Comparison of ENCODE assay signal across 1 cellular context in the genomic region with DNA sequence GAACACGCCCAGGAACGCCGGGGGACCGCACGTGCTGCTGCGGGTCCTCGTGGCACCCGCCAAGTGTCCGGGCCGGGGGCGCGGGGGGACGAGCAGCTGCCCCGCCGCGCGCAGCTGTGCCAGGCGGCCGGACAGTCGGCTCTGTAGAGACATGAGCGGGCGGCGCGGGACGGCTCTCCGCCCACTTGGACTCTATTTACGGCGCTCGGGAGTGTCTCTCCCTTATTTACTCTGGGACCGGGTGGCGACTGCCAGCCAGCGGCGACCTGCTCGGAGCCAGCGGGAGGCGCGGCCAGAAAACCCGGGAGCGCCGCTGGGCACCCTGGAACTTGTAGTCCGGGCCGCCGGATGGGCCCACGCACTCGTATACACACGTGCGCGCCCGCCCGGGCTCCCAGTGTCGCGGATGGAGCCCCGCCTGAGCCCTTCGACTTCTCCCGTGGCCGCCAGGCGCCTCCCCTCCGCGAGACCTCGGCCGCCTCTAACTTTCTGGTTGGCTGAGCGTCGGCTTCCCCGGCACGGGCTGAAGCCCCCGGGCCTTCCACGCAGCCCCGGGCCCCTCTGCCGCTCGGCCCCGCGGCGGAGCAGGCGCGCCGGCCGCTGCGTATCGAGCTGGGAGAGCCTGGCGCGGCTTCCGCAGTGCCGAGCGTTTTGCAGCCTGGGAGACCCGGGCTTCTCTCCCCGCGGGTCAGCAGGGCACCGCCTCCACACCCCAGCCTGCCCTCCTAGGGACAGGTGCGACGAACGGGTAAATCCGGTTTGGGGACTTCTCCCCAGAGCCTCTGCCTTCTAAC.
A peak's percentile ranks its signal among the peaks of the same experiment; 100 is the strongest.
TF ChIP-seq lines count a peak whose summit lies in the region.

A gene with protein sequence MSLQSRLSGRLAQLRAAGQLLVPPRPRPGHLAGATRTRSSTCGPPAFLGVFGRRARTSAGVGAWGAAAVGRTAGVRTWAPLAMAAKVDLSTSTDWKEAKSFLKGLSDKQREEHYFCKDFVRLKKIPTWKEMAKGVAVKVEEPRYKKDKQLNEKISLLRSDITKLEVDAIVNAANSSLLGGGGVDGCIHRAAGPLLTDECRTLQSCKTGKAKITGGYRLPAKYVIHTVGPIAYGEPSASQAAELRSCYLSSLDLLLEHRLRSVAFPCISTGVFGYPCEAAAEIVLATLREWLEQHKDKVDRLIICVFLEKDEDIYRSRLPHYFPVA (minus strand): TSS at position 272 of the 794 bp plus-strand sequence. CDS start 119 bp downstream, at position 153.

TF ChIP-seq in H1, 55 proteins besides CTCF, POLR2A, EP300 and RAD21:
- TF ChIP-seq CBX8 (IDR thresholded peaks at IDR 0.05; ENCODE audit: borderline replicate concordance, low read depth, low read length) (no peak), ASH2L (IDR thresholded peaks at IDR 0.05; ENCODE audit: low read length) (peak; percentile 69), BACH1 (IDR thresholded peaks at IDR 0.05; ENCODE audit: low read length) (peak; percentile 69), RBBP5 (IDR thresholded peaks at IDR 0.05; ENCODE audit: borderline replicate concordance, low read depth, low read length) (peak; percentile 94), TAF7 (optimal IDR thresholded peaks at IDR 0.05; ENCODE audit: borderline replicate concordance, low read depth, low read length) (peak; percentile 16), EGR1 (IDR thresholded peaks at IDR 0.05; ENCODE audit: borderline replicate concordance, low read depth, low read length) (0 out of 2 replicates have a peak, but pooled peaks have one; percentile 26), KDM1A (IDR thresholded peaks at IDR 0.05; ENCODE audit: borderline replicate concordance, low read length) (no peak), SIX5 (IDR thresholded peaks at IDR 0.05; ENCODE audit: low read depth, low read length) (peak; percentile 33; the same call in 1 of the 2 replicates), TAF1 (IDR thresholded peaks at IDR 0.05; ENCODE audit: low read depth, low read length) (peak; percentile 52), TBP (IDR thresholded peaks at IDR 0.05; ENCODE audit: low read depth, low read length) (peak; percentile 68), HDAC2 (IDR thresholded peaks at IDR 0.05; ENCODE audit: borderline replicate concordance in 1 of 2, low read depth in 2 of 2, low read length in 2 of 2) (0 out of 4 replicates have a peak, but pooled peaks of 1 of the 2 experiments have one; percentile 10), TCF12 (IDR thresholded peaks at IDR 0.05; ENCODE audit: low read depth, low read length) (peak; percentile 93; the same call in 1 of the 2 replicates), SP4 (IDR thresholded peaks at IDR 0.05; ENCODE audit: low read length) (0 out of 2 replicates have a peak, but pooled peaks have one; percentile 29), BRCA1 (IDR thresholded peaks at IDR 0.05; ENCODE audit: low read depth, low read length) (no peak), SUZ12 (IDR thresholded peaks at IDR 0.05; ENCODE audit: low read length) (0 out of 2 replicates have a peak, but pooled peaks have one; percentile 28), SP1 (IDR thresholded peaks at IDR 0.05; ENCODE audit: low read depth, low read length) (peak; percentile 88), NANOG (IDR thresholded peaks at IDR 0.05; ENCODE audit: insufficient read depth, low read depth, low read length, poor library complexity, severe bottlenecking) (no peak), EZH2 (IDR thresholded peaks at IDR 0.05; ENCODE audit: low read depth, low read length, severe bottlenecking) (peak; percentile 37), GABPA (IDR thresholded peaks at IDR 0.05; ENCODE audit: borderline replicate concordance, insufficient read depth, low read length) (no peak), PHF8 (conservative IDR thresholded peaks at IDR 0.05; ENCODE audit: low read depth, low read length) (peak; percentile 62; the same call in 1 of the 2 replicates), KDM4A (IDR thresholded peaks at IDR 0.05; ENCODE audit: low read depth, low read length, severe bottlenecking) (peak; percentile 89)
- TF ChIP-seq, protein P1, sequence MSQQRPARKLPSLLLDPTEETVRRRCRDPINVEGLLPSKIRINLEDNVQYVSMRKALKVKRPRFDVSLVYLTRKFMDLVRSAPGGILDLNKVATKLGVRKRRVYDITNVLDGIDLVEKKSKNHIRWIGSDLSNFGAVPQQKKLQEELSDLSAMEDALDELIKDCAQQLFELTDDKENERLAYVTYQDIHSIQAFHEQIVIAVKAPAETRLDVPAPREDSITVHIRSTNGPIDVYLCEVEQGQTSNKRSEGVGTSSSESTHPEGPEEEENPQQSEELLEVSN (IDR thresholded peaks at IDR 0.05): peak; percentile 59
- TF ChIP-seq, protein P2, sequence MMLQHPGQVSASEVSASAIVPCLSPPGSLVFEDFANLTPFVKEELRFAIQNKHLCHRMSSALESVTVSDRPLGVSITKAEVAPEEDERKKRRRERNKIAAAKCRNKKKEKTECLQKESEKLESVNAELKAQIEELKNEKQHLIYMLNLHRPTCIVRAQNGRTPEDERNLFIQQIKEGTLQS (IDR thresholded peaks at IDR 0.05; ENCODE audit: insufficient read depth, low read depth, low read length): no peak
- TF ChIP-seq, protein P3, sequence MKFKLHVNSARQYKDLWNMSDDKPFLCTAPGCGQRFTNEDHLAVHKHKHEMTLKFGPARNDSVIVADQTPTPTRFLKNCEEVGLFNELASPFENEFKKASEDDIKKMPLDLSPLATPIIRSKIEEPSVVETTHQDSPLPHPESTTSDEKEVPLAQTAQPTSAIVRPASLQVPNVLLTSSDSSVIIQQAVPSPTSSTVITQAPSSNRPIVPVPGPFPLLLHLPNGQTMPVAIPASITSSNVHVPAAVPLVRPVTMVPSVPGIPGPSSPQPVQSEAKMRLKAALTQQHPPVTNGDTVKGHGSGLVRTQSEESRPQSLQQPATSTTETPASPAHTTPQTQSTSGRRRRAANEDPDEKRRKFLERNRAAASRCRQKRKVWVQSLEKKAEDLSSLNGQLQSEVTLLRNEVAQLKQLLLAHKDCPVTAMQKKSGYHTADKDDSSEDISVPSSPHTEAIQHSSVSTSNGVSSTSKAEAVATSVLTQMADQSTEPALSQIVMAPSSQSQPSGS (IDR thresholded peaks at IDR 0.05; ENCODE audit: low read length): peak; percentile 63; the same call in 1 of the 2 replicates
- TF ChIP-seq, protein P4, sequence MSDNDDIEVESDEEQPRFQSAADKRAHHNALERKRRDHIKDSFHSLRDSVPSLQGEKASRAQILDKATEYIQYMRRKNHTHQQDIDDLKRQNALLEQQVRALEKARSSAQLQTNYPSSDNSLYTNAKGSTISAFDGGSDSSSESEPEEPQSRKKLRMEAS (IDR thresholded peaks at IDR 0.05): peak; percentile 44; the same call in 1 of the 2 replicates
